In the genomic region with DNA sequence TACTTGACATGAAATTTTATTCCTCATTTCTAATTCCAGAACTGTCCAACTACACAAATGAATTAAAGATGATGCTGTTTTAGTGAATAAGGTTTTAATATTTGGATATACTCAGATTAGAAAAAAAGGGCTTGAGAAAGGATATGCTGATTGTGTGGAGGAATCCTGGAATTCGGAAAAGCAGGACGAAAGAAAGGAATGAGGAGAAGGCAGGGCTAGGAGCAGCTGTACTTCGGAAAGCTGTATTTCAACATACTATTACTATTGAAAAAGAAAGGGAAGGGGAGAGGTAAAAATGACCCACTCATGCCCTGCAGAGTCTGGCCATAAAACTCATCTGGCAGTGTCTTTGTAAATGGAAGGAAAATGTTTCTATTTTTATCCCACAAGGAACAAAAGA, we compare ENCODE assay signal across 12 cellular contexts.
"Had no signal": no experiment of that assay in that cellular context is flagged by ENCODE, and none has a peak within 500 bp of the region (broad histone marks: within the 10 kb centered on the region; RNA-seq: fewer than 3 reads in every experiment).

No MANE protein-coding gene starts in this region.

- H3K4me3 ChIP-seq: PC-9 had no signal

- H3K27ac ChIP-seq: brain microvascular endothelial cell, PC-9, RWPE1 had no signal

- DNase-seq: NCI-H524 treated with DMSO at 0.1 percent for 48 hours had no signal

- H3K27me3 Mint-ChIP-seq: activated B cell treated with CpG ODN at 0.5 μM for 24 hours; activated CD4-positive, alpha-beta memory T cell treated with anti-CD3 and anti-CD28 coated beads for 36 hours; T-cell had no signal

- H3K36me3 Mint-ChIP-seq: activated CD4-positive, alpha-beta memory T cell treated with anti-CD3 and anti-CD28 coated beads for 36 hours; activated naive CD4-positive, alpha-beta T cell treated with anti-CD3 and anti-CD28 coated beads, Interleukin-2, amount 10 ng/mL, durations not matched to agents 7 days and 5 days; activated naive CD8-positive, alpha-beta T cell treated with anti-CD3 and anti-CD28 coated beads for 36 hours; T-cell had no signal

- H3K36me3 ChIP-seq: brain microvascular endothelial cell had no signal

- H3K27ac Mint-ChIP-seq: activated B cell treated with CpG ODN at 0.5 μM for 24 hours; activated CD4-positive, alpha-beta memory T cell treated with anti-CD3 and anti-CD28 coated beads for 36 hours; activated naive CD4-positive, alpha-beta T cell treated with anti-CD3 and anti-CD28 coated beads, Interleukin-2, amount 10 ng/mL, durations not matched to agents 7 days and 5 days; activated naive CD8-positive, alpha-beta T cell treated with anti-CD3 and anti-CD28 coated beads for 36 hours; activated T-helper 1 cell treated with anti-CD3 and anti-CD28 coated beads, Interleukin-12 subunit alpha, Interleukin-12 subunit beta, Interleukin-2, Interleukin-4 antibody, amounts not matched to agents 30 ng/mL and 10 ng/mL and 1 ng/mL, durations not matched to agents 14 hours and 24 hours and 36 hours; T-helper 17 cell had no signal

- H3K4me3 Mint-ChIP-seq: activated B cell treated with CpG ODN at 0.5 μM for 24 hours; activated CD4-positive, alpha-beta memory T cell treated with anti-CD3 and anti-CD28 coated beads for 36 hours; activated naive CD4-positive, alpha-beta T cell treated with anti-CD3 and anti-CD28 coated beads, Interleukin-2, amount 10 ng/mL, durations not matched to agents 7 days and 5 days; activated naive CD8-positive, alpha-beta T cell treated with anti-CD3 and anti-CD28 coated beads for 36 hours; activated T-cell treated with anti-CD3 and anti-CD28 coated beads, Interleukin-2, amount 50 U/mL, for 4 hours; activated T-helper 1 cell treated with anti-CD3 and anti-CD28 coated beads, Interleukin-12 subunit alpha, Interleukin-12 subunit beta, Interleukin-2, Interleukin-4 antibody, amounts not matched to agents 30 ng/mL and 10 ng/mL and 1 ng/mL, durations not matched to agents 14 hours and 24 hours and 36 hours; T-cell; T-helper 17 cell had no signal

- H2AFZ ChIP-seq: PC-9 had no signal

- H3K27me3 ChIP-seq: brain microvascular endothelial cell had no signal

- H3K9me3 Mint-ChIP-seq: activated B cell treated with CpG ODN at 0.5 μM for 24 hours; activated CD4-positive, alpha-beta memory T cell treated with anti-CD3 and anti-CD28 coated beads for 36 hours; activated naive CD4-positive, alpha-beta T cell treated with anti-CD3 and anti-CD28 coated beads, Interleukin-2, amount 10 ng/mL, durations not matched to agents 7 days and 5 days; activated T-helper 1 cell treated with anti-CD3 and anti-CD28 coated beads, Interleukin-12 subunit alpha, Interleukin-12 subunit beta, Interleukin-2, Interleukin-4 antibody, amounts not matched to agents 30 ng/mL and 10 ng/mL and 1 ng/mL, durations not matched to agents 14 hours and 24 hours and 36 hours had no signal

- H3K4me1 Mint-ChIP-seq: activated naive CD4-positive, alpha-beta T cell treated with anti-CD3 and anti-CD28 coated beads, Interleukin-2, amount 10 ng/mL, durations not matched to agents 7 days and 5 days; T-cell; T-helper 17 cell had no signal

- H3K4me2 ChIP-seq: PC-9 had no signal
